10 cellular contexts compared by ENCODE assay signal in the genomic region with DNA sequence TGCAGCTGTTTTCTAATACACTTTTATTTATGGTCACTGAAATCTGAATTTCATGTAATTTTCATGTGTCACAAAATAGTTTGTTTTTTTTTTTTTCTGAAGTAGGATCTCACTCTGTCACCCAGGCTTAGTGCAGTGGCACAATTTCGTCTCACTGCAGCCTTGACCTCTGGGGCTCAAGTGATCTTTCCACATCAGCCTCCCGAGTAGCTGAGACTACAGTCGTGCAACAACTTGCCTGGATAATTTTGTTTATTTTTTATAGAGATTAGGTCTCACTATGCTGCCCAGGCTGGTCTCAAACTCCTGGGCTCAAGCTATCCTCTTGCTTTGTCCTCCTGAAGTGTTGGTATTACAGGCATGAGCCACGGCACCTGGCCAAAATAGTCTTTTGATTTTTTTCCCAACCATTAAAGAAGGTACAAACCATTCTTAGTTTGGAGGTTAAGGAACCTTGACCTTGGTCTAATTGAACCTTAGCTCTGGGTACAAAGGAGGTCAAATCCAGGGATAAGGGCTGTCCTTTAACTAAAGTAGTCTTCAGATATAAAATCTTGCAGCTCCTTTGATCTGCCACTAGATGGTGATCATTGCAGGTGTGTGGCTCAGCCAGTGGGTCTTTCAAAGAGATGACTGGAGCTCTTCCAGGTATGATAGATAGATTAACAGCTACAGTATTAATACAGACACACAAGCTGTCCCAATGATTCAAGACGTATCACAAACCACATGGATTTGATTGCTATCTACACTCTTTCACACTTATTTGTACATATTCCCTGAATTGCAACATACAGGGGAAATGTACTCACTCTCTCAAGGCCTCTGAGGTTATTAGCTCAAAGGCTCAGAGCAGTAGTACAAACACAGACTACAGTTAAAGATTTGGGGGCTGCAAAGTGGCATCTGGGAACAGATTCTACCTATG. TPM values are rescaled to one million over a fixed set of nuclear protein-coding genes. Genes with fewer than 3 reads are reported as not detected.
A peak's percentile ranks its signal among the peaks of the same experiment; 100 is the strongest.
DNase-seq lines count a peak whose midpoint lies in the region; ATAC-seq, FAIRE-seq and TF ChIP-seq lines count a peak whose summit lies in the region.
"Had no signal": no experiment of that assay in that cellular context is flagged by ENCODE, and none has a peak within 500 bp of the region (broad histone marks: within the 10 kb centered on the region; RNA-seq: fewer than 3 reads in every experiment).

No MANE protein-coding gene starts in this region.

- H3K4me3 ChIP-seq in Jurkat, Clone E6-1 (ENCODE audit: low read length): no peak overlapping the region
- no peak overlapping the region for H3K4me3 ChIP-seq in breast epithelium
- no peak overlapping the region for H3K4me3 ChIP-seq in left lung

- peaks cover 26% of the 10 kb centered on the region for H3K4me1 Mint-ChIP-seq in Calu3 (ENCODE audit: low read depth, unreplicated experiment)

- CTCF ChIA-PET in Calu3 (lab: Charles Lee): interaction anchor here (0.6 to 3.0 kb wide), 18 partner anchors 11 to 421 kb away, joined by 3 to 83 read pairs (median 4); a partner anchor contains a TSS

- DNase-seq in Calu3: no peak
- peak; percentile 38 for DNase-seq in Jurkat, Clone E6-1 (ENCODE audit: low read depth, low spot score)
- peak; percentile 63 for DNase-seq in OCI-M1 (lab: John Stamatoyannopoulos, UW)
- no peak for DNase-seq in breast epithelium (ENCODE audit: low spot score in 2 of 2)
- no peak for DNase-seq in left lung
- DNase-seq in urothelium cell line (ENCODE audit: low spot score): peak; percentile 72
- DNase-seq in NCI-H187 treated with DMSO at 0.1 percent for 48 hours (lab: John Stamatoyannopoulos, UW): no peak

- no peak overlapping the region for H3K4me3 Mint-ChIP-seq in Calu3 (ENCODE audit: low read depth, unreplicated experiment)
- H3K4me3 Mint-ChIP-seq: T-helper 1 cell treated with Interleukin-12 subunit alpha and Interleukin-12 subunit beta and Interleukin-4 antibody, amounts not matched to agents 30 μg/mL and 1 μg/mL, for 36 hours had no signal

- no peaks in the 10 kb centered on the region for H3K36me3 ChIP-seq in breast epithelium
- H3K36me3 ChIP-seq in left lung: no peaks in the 10 kb centered on the region

- peak; percentile 40 for ATAC-seq in GM18909 (IDR thresholded peaks at IDR 0.05; ENCODE audit: poor library complexity, unreplicated experiment)
- peak; percentile 64 for ATAC-seq in left lung

- no TSS peak for BruUV-seq in Calu3 (replicated peaks; lab: Mats Ljungman, UMichigan)

- FAIRE-seq in urothelium cell line (lab: Jason Lieb, UNC): no peak

- no peak overlapping the region for H3K27ac Mint-ChIP-seq in Calu3 (ENCODE audit: unreplicated experiment)
- H3K27ac Mint-ChIP-seq: T-helper 1 cell treated with Interleukin-12 subunit alpha and Interleukin-12 subunit beta and Interleukin-4 antibody, amounts not matched to agents 30 μg/mL and 1 μg/mL, for 36 hours had no signal

- H3K27me3 Mint-ChIP-seq in Calu3 (ENCODE audit: unreplicated experiment): no peaks in the 10 kb centered on the region

- no peak overlapping the region for H3K27ac ChIP-seq in breast epithelium
- H3K27ac ChIP-seq in left lung: no peak overlapping the region

- intact Hi-C loops in Calu3 (cut with micrococcal nuclease; ENCODE audit: unreplicated experiment): no loop called here
- intact Hi-C loops in breast epithelium (cut with DNase I; ENCODE audit: low total_unique reads): loop anchor here (2.0 kb wide), 1 partner anchor 103 kb away; no protein-coding TSS in a partner anchor
- intact Hi-C loops in left lung (cut with DNase I): loop anchor here in 1 of 2 donors (5.0 kb wide), 1 partner anchor 102 kb away; no protein-coding TSS in a partner anchor

- H3K27me3 ChIP-seq in breast epithelium (no peaks in the 10 kb centered on the region), left lung (no peaks in the 10 kb centered on the region)

- TF ChIP-seq CTCF in Calu3 (IDR thresholded peaks at IDR 0.05; ENCODE audit: unreplicated experiment): peak; percentile 62
- TF ChIP-seq CTCF in breast epithelium (IDR thresholded peaks at IDR 0.05): peak; percentile 41 to 71 (median 67)
- TF ChIP-seq CTCF in left lung (IDR thresholded peaks at IDR 0.05): peak; percentile 61 to 76

- H3K9me3 ChIP-seq in breast epithelium (no peaks in the 10 kb centered on the region), left lung (no peaks in the 10 kb centered on the region)

- no peak for TF ChIP-seq POLR2A in breast epithelium (IDR thresholded peaks at IDR 0.05)

- H3K36me3 Mint-ChIP-seq in Calu3 (ENCODE audit: insufficient read depth, unreplicated experiment): peaks cover 14% of the 10 kb centered on the region

- H3K9me3 Mint-ChIP-seq in Calu3 (ENCODE audit: low read depth, unreplicated experiment): no peaks in the 10 kb centered on the region
- H3K9me3 Mint-ChIP-seq: T-helper 1 cell treated with Interleukin-12 subunit alpha and Interleukin-12 subunit beta and Interleukin-4 antibody, amounts not matched to agents 30 μg/mL and 1 μg/mL, for 36 hours had no signal

- H3K4me1 ChIP-seq in breast epithelium (no peaks in the 10 kb centered on the region), left lung (peaks cover 0 to 13% of the 10 kb centered on the region in 2 donors)

RNA-seq across cellular contexts. Expression of a gene that starts 4.7 kb away (rescaled TPM):
- 31.9 and 32.1 TPM in 2 replicates for total RNA-seq in Calu3 (2022)
- 18.7 TPM for polyA plus RNA-seq in Jurkat, Clone E6-1 (2012; ENCODE audit: insufficient read depth, insufficient read length)
- total RNA-seq in breast epithelium: 10 to 100 TPM; 34.1 to 44.8 (median 39.2) TPM
- 10 to 100 TPM; 19.7 to 22.1 TPM for total RNA-seq in left lung

RNA-seq across cellular contexts. Expression of a gene that starts 7.4 kb away (rescaled TPM):
- total RNA-seq in Calu3 (2022) (not detected in 2 replicates), breast epithelium (1 to 10 TPM in 1 of 3 donors, under 1 TPM in 1, not detected in 1; 0.29 to 3.3 TPM), left lung (under 1 TPM; 0.05 to 0.06 TPM)
- polyA plus RNA-seq in Jurkat, Clone E6-1 (2012; ENCODE audit: insufficient read depth, insufficient read length): not detected
- total RNA-seq: pulmonary artery endothelial cell had no signal

RNA-seq across cellular contexts. Expression of a gene that starts 43.9 kb away (rescaled TPM):
- not detected in 2 replicates for total RNA-seq in Calu3 (2022)
- polyA plus RNA-seq in Jurkat, Clone E6-1 (2012; ENCODE audit: insufficient read depth, insufficient read length): not detected
- not detected for total RNA-seq in breast epithelium
- not detected for total RNA-seq in left lung
- total RNA-seq: pulmonary artery endothelial cell had no signal

Comparison
In these comparisons a context has a peak if more than half of its experiments do, and no peak if none do; other contexts are left out.
1. DNase-seq: peak in Jurkat, Clone E6-1 (single experiment), OCI-M1 (single experiment) and urothelium cell line (single experiment); none in Calu3 (single experiment), breast epithelium (0 of 2), left lung (0 of 2) and NCI-H187 treated with DMSO at 0.1 percent for 48 hours (single experiment).
2. Peak in every context shown above with its lines, with median percentiles within 50 percentile points of each other: CTCF ChIP-seq.